In the genomic region with DNA sequence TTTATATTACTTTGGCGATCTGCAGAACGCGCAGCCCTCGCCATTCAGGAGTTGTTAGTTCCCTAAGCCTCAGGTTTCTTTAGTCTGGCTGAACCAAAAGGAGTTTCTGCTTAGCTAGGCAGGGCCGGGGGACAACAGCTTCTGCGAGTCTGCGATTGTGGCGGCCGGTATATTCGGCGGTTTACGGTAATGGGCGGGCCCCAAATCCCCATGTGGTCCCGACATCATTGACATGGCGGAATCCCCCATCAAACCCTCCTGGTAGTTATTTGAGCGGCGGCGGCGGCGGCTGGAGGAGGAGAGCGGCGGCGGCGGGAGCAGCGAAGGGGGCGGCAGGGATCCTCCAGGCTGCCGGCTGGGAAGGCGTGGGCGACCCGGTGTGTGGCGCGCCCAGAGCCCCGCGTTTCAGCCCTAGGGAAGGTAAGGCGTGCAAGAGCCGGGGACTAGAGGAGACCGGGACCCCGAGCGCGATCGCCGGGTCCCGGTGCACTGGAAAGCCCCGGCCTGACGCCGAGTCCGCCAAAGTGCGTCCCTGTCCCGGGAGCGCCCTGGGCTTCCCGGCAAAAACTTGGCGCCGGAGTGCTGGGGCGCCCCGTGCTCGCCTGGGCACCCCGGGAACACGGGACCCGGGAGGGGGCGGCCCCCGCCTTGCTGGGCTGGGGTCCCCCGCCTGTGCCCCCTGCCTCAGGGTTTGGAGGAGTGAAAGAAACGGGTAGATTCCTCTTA, we compare ENCODE assay signal across 1 cellular context.
A peak's percentile ranks its signal among the peaks of the same experiment; 100 is the strongest.
TF ChIP-seq lines count a peak whose summit lies in the region.

A gene (plus strand): TSS at position 227 of the 726 bp plus-strand sequence. CDS start 72,902 bp downstream, outside the sequence.

TF ChIP-seq in HepG2, 621 proteins besides CTCF, POLR2A, EP300 and RAD21 (continued from another document and continues in another):
- TF ChIP-seq, protein P1, sequence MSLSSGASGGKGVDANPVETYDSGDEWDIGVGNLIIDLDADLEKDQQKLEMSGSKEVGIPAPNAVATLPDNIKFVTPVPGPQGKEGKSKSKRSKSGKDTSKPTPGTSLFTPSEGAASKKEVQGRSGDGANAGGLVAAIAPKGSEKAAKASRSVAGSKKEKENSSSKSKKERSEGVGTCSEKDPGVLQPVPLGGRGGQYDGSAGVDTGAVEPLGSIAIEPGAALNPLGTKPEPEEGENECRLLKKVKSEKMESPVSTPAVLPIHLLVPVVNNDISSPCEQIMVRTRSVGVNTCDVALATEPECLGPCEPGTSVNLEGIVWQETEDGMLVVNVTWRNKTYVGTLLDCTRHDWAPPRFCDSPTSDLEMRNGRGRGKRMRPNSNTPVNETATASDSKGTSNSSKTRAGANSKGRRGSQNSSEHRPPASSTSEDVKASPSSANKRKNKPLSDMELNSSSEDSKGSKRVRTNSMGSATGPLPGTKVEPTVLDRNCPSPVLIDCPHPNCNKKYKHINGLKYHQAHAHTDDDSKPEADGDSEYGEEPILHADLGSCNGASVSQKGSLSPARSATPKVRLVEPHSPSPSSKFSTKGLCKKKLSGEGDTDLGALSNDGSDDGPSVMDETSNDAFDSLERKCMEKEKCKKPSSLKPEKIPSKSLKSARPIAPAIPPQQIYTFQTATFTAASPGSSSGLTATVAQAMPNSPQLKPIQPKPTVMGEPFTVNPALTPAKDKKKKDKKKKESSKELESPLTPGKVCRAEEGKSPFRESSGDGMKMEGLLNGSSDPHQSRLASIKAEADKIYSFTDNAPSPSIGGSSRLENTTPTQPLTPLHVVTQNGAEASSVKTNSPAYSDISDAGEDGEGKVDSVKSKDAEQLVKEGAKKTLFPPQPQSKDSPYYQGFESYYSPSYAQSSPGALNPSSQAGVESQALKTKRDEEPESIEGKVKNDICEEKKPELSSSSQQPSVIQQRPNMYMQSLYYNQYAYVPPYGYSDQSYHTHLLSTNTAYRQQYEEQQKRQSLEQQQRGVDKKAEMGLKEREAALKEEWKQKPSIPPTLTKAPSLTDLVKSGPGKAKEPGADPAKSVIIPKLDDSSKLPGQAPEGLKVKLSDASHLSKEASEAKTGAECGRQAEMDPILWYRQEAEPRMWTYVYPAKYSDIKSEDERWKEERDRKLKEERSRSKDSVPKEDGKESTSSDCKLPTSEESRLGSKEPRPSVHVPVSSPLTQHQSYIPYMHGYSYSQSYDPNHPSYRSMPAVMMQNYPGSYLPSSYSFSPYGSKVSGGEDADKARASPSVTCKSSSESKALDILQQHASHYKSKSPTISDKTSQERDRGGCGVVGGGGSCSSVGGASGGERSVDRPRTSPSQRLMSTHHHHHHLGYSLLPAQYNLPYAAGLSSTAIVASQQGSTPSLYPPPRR (CRISPR knock-in tag; IDR thresholded peaks at IDR 0.05; ENCODE audit: borderline replicate concordance), result 0 out of 2 replicates have a peak, but pooled peaks have one; percentile 31
- no peak for TF ChIP-seq SRSF9 (IDR thresholded peaks at IDR 0.05; ENCODE audit: borderline replicate concordance, insufficient read depth, low read depth, low read length, poor library complexity, severe bottlenecking)
- TF ChIP-seq, protein P2, sequence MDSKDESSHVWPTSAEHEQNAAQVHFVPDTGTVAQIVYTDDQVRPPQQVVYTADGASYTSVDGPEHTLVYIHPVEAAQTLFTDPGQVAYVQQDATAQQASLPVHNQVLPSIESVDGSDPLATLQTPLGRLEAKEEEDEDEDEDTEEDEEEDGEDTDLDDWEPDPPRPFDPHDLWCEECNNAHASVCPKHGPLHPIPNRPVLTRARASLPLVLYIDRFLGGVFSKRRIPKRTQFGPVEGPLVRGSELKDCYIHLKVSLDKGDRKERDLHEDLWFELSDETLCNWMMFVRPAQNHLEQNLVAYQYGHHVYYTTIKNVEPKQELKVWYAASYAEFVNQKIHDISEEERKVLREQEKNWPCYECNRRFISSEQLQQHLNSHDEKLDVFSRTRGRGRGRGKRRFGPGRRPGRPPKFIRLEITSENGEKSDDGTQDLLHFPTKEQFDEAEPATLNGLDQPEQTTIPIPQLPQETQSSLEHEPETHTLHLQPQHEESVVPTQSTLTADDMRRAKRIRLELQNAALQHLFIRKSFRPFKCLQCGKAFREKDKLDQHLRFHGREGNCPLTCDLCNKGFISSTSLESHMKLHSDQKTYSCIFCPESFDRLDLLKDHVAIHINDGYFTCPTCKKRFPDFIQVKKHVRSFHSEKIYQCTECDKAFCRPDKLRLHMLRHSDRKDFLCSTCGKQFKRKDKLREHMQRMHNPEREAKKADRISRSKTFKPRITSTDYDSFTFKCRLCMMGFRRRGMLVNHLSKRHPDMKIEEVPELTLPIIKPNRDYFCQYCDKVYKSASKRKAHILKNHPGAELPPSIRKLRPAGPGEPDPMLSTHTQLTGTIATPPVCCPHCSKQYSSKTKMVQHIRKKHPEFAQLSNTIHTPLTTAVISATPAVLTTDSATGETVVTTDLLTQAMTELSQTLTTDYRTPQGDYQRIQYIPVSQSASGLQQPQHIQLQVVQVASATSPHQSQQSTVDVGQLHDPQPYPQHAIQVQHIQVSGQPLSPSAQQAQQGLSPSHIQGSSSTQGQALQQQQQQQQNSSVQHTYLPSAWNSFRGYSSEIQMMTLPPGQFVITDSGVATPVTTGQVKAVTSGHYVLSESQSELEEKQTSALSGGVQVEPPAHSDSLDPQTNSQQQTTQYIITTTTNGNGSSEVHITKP (CRISPR knock-in tag; IDR thresholded peaks at IDR 0.05; ENCODE audit: low read depth), result no peak
- TF ChIP-seq MZF1 (CRISPR knock-in tag; IDR thresholded peaks at IDR 0.05; ENCODE audit: borderline replicate concordance), result no peak
- no peak for TF ChIP-seq ZNF24 (IDR thresholded peaks at IDR 0.05)
- TF ChIP-seq, protein P3, sequence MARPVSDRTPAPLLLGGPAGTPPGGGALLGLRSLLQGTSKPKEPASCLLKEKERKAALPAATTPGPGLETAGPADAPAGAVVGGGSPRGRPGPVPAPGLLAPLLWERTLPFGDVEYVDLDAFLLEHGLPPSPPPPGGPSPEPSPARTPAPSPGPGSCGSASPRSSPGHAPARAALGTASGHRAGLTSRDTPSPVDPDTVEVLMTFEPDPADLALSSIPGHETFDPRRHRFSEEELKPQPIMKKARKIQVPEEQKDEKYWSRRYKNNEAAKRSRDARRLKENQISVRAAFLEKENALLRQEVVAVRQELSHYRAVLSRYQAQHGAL (CRISPR knock-in tag; IDR thresholded peaks at IDR 0.05; ENCODE audit: not compliant biosample characterization), result no peak
- no peak; the same call in 1 of the 2 replicates for TF ChIP-seq SALL2 (CRISPR knock-in tag; IDR thresholded peaks at IDR 0.05)
- TF ChIP-seq, protein P4, sequence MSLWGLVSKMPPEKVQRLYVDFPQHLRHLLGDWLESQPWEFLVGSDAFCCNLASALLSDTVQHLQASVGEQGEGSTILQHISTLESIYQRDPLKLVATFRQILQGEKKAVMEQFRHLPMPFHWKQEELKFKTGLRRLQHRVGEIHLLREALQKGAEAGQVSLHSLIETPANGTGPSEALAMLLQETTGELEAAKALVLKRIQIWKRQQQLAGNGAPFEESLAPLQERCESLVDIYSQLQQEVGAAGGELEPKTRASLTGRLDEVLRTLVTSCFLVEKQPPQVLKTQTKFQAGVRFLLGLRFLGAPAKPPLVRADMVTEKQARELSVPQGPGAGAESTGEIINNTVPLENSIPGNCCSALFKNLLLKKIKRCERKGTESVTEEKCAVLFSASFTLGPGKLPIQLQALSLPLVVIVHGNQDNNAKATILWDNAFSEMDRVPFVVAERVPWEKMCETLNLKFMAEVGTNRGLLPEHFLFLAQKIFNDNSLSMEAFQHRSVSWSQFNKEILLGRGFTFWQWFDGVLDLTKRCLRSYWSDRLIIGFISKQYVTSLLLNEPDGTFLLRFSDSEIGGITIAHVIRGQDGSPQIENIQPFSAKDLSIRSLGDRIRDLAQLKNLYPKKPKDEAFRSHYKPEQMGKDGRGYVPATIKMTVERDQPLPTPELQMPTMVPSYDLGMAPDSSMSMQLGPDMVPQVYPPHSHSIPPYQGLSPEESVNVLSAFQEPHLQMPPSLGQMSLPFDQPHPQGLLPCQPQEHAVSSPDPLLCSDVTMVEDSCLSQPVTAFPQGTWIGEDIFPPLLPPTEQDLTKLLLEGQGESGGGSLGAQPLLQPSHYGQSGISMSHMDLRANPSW (CRISPR knock-in tag; IDR thresholded peaks at IDR 0.05; ENCODE audit: borderline replicate concordance), result 0 out of 2 replicates have a peak, but pooled peaks have one; percentile 55
- TF ChIP-seq YEATS4 (CRISPR knock-in tag; IDR thresholded peaks at IDR 0.05; ENCODE audit: borderline replicate concordance), result peak; percentile 35; the same call in 1 of the 2 replicates
- no peak for TF ChIP-seq SYNCRIP (IDR thresholded peaks at IDR 0.05; ENCODE audit: insufficient read depth, low read depth, low read length)
- TF ChIP-seq, protein P5, sequence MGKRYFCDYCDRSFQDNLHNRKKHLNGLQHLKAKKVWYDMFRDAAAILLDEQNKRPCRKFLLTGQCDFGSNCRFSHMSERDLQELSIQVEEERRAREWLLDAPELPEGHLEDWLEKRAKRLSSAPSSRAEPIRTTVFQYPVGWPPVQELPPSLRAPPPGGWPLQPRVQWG (CRISPR knock-in tag; IDR thresholded peaks at IDR 0.05; ENCODE audit: borderline replicate concordance, low read depth), result no peak
- TF ChIP-seq ZSCAN12 (CRISPR knock-in tag; IDR thresholded peaks at IDR 0.05), result no peak
- TF ChIP-seq, protein P6, sequence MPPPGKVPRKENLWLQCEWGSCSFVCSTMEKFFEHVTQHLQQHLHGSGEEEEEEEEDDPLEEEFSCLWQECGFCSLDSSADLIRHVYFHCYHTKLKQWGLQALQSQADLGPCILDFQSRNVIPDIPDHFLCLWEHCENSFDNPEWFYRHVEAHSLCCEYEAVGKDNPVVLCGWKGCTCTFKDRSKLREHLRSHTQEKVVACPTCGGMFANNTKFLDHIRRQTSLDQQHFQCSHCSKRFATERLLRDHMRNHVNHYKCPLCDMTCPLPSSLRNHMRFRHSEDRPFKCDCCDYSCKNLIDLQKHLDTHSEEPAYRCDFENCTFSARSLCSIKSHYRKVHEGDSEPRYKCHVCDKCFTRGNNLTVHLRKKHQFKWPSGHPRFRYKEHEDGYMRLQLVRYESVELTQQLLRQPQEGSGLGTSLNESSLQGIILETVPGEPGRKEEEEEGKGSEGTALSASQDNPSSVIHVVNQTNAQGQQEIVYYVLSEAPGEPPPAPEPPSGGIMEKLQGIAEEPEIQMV (CRISPR knock-in tag; IDR thresholded peaks at IDR 0.05; ENCODE audit: low read depth), result no peak
- 0 out of 2 replicates have a peak, but pooled peaks have one; percentile 63 for TF ChIP-seq GATA4 (IDR thresholded peaks at IDR 0.05; ENCODE audit: borderline replicate concordance, low read depth)
- peak; percentile 75 for TF ChIP-seq SRSF4 (IDR thresholded peaks at IDR 0.05; ENCODE audit: low read depth, low read length, poor library complexity, severe bottlenecking)
- TF ChIP-seq ZNF773 (CRISPR knock-in tag; IDR thresholded peaks at IDR 0.05; ENCODE audit: borderline replicate concordance), result peak; percentile 82; the same call in 1 of the 2 replicates
- no peak for TF ChIP-seq ZNF335 (CRISPR knock-in tag; IDR thresholded peaks at IDR 0.05)
- TF ChIP-seq, protein P7, sequence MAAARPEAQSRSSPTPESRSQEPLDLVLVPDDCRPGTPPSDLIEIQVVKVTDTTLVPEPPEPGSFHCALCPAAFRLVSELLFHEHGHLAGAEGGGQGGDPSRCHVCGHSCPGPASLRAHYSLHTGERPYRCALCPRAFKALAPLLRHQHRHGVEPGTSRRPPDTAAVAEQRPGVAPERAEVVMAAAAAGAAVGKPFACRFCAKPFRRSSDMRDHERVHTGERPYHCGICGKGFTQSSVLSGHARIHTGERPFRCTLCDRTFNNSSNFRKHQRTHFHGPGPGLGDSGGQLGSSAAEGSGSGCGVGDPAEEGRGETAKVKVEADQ (CRISPR knock-in tag; IDR thresholded peaks at IDR 0.05; ENCODE audit: borderline replicate concordance), result no peak
- TF ChIP-seq PAF1 (CRISPR knock-in tag; IDR thresholded peaks at IDR 0.05), result no peak; the same call in 1 of the 2 replicates
- no peak for TF ChIP-seq SMARCE1 (IDR thresholded peaks at IDR 0.05; ENCODE audit: borderline replicate concordance)
- peak; percentile 60 for TF ChIP-seq SNAPC2 (CRISPR knock-in tag; IDR thresholded peaks at IDR 0.05)
- no peak for TF ChIP-seq CBX2 (IDR thresholded peaks at IDR 0.05; ENCODE audit: low read depth, low read length)
- no peak for TF ChIP-seq CBX2 (CRISPR knock-in tag; IDR thresholded peaks at IDR 0.05; ENCODE audit: low read depth)
- TF ChIP-seq GZF1 (CRISPR knock-in tag; IDR thresholded peaks at IDR 0.05), result peak; percentile 100
- TF ChIP-seq ZMYM3 (CRISPR knock-in tag; IDR thresholded peaks at IDR 0.05), result peak; percentile 95
- no peak for TF ChIP-seq MIER2 (CRISPR knock-in tag; IDR thresholded peaks at IDR 0.05)
- TF ChIP-seq ZSCAN29 (CRISPR knock-in tag; conservative IDR thresholded peaks at IDR 0.05), result no peak
- TF ChIP-seq BRCA1 (CRISPR knock-in tag; IDR thresholded peaks at IDR 0.05), result no peak
- TF ChIP-seq ARID2 (CRISPR knock-in tag; IDR thresholded peaks at IDR 0.05; ENCODE audit: borderline replicate concordance), result no peak
- no peak; the same call in 1 of the 2 replicates for TF ChIP-seq ZNF746 (CRISPR knock-in tag; IDR thresholded peaks at IDR 0.05)
- TF ChIP-seq ZNF737 (CRISPR knock-in tag; IDR thresholded peaks at IDR 0.05; ENCODE audit: borderline replicate concordance), result 0 out of 2 replicates have a peak, but pooled peaks have one; percentile 43
- no peak for TF ChIP-seq MBNL3 (CRISPR knock-in tag; conservative IDR thresholded peaks at IDR 0.05)
- TF ChIP-seq ZKSCAN1 (IDR thresholded peaks at IDR 0.05; ENCODE audit: low read length), result no peak
- TF ChIP-seq, protein P8, sequence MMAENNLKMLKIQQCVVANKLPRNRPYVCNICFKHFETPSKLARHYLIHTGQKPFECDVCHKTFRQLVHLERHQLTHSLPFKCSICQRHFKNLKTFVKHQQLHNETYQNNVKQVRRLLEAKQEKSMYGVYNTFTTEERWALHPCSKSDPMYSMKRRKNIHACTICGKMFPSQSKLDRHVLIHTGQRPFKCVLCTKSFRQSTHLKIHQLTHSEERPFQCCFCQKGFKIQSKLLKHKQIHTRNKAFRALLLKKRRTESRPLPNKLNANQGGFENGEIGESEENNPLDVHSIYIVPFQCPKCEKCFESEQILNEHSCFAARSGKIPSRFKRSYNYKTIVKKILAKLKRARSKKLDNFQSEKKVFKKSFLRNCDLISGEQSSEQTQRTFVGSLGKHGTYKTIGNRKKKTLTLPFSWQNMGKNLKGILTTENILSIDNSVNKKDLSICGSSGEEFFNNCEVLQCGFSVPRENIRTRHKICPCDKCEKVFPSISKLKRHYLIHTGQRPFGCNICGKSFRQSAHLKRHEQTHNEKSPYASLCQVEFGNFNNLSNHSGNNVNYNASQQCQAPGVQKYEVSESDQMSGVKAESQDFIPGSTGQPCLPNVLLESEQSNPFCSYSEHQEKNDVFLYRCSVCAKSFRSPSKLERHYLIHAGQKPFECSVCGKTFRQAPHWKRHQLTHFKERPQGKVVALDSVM (CRISPR knock-in tag; IDR thresholded peaks at IDR 0.05), result peak; percentile 43; the same call in 1 of the 2 replicates
